ENCODE assay signal across 12 cellular contexts in genomic region chr2:170022692-170023091, GRCh38.
DNase-seq lines count a peak whose midpoint lies in the region; ATAC-seq and TF ChIP-seq lines count a peak whose summit lies in the region.
"Had no signal": no experiment of that assay in that cellular context is flagged by ENCODE, and none has a peak within 500 bp of the region (broad histone marks: within the 10 kb centered on the region; RNA-seq: fewer than 3 reads in every experiment).

No MANE protein-coding gene starts in this region.

- TF ChIP-seq CTCF in RWPE1 (conservative IDR thresholded peaks at IDR 0.05; ENCODE audit: low read depth): no peak
- TF ChIP-seq CTCF in foreskin keratinocyte (conservative IDR thresholded peaks at IDR 0.05): no peak

- ATAC-seq in foreskin keratinocyte (peak; percentile 83), GM21526 (IDR thresholded peaks at IDR 0.05; ENCODE audit: low FRiP score, unreplicated experiment) (no peak)

- no peaks in the 10 kb centered on the region for H3K4me1 ChIP-seq in foreskin keratinocyte
- H3K4me1 ChIP-seq: colonic mucosa had no signal

- no peak overlapping the region for H3K27ac ChIP-seq in RWPE1
- H3K27ac ChIP-seq in foreskin keratinocyte: no peak overlapping the region
- H3K27ac ChIP-seq: colonic mucosa had no signal

- POLR2A ChIA-PET in RWPE1 (lab: Yijun Ruan, JAX; ENCODE audit: low non-redundant PET): no interaction called here

- DNase-seq in Ammon's horn (ENCODE audit: low spot score) (peak; percentile 10), HS-5 (ENCODE audit: low read depth) (peak; percentile 77), RWPE1 (ENCODE audit: low spot score) (peak; percentile 35), foreskin keratinocyte (peak; percentile 46 to 74), retina (no peak), SKM-1 (lab: John Stamatoyannopoulos, UW; ENCODE audit: unreplicated experiment) (no peak)
- no peak for DNase-seq in activated CD4-positive, alpha-beta T cell treated with anti-CD3 and anti-CD28 coated beads for 48 hours
- DNase-seq: activated T-cell treated with anti-CD3 and anti-CD28 coated beads, Interleukin-2, amount 50 U/mL, for 24 hours; colonic mucosa; NCI-H774; T-helper 9 cell had no signal

- H3K27me3 ChIP-seq in foreskin keratinocyte: no peaks in the 10 kb centered on the region
- H3K27me3 ChIP-seq: colonic mucosa had no signal

- CTCF ChIA-PET in RWPE1 (lab: Yijun Ruan, JAX): interaction anchor here (0.5 kb wide), 1 partner anchor 9 kb away, joined by 11 read pairs; no protein-coding TSS in a partner anchor

Comparison
In these comparisons a context has a peak if more than half of its experiments do, and no peak if none do; other contexts are left out.
1. DNase-seq: peak in Ammon's horn (single experiment), HS-5 (single experiment), RWPE1 (single experiment) and foreskin keratinocyte (2 of 2); none in retina (single experiment), SKM-1 (single experiment) and activated CD4-positive, alpha-beta T cell treated with anti-CD3 and anti-CD28 coated beads for 48 hours (single experiment).